ENCODE assay signal across 10 cellular contexts in genomic region chr19:10766681-10767201, GRCh38. TPM values are rescaled to one million over a fixed set of nuclear protein-coding genes. Genes with fewer than 3 reads are reported as not detected.
DNase-seq lines count a peak whose midpoint lies in the region; ATAC-seq, FAIRE-seq and TF ChIP-seq lines count a peak whose summit lies in the region.
"Had no signal": no experiment of that assay in that cellular context is flagged by ENCODE, and none has a peak within 500 bp of the region (broad histone marks: within the 10 kb centered on the region; RNA-seq: fewer than 3 reads in every experiment).

No MANE protein-coding gene starts in this region.

- ATAC-seq in thoracic aorta (ENCODE audit: insufficient number of reproducible peaks, low FRiP score, low read depth), result no peak

- H3K9me3 Mint-ChIP-seq in T-helper 2 cell treated with Interferon-gamma antibody and Interleukin-4, amounts not matched to agents 5 μg/mL and 100 μg/mL, for 36 hours, result no peaks in the 10 kb centered on the region

- peak overlapping the region; percentile 15 for H3K27ac Mint-ChIP-seq in T-helper 2 cell treated with Interferon-gamma antibody and Interleukin-4, amounts not matched to agents 5 μg/mL and 100 μg/mL, for 36 hours

- no peaks in the 10 kb centered on the region for H3K27me3 Mint-ChIP-seq in T-helper 2 cell treated with Interferon-gamma antibody and Interleukin-4, amounts not matched to agents 5 μg/mL and 100 μg/mL, for 36 hours (ENCODE audit: low read depth)

- peaks cover 49% of the 10 kb centered on the region for H3K4me1 Mint-ChIP-seq in T-helper 2 cell treated with Interferon-gamma antibody and Interleukin-4, amounts not matched to agents 5 μg/mL and 100 μg/mL, for 36 hours (ENCODE audit: low read depth)

- H3K9me3 ChIP-seq in keratinocyte (ENCODE audit: control insufficient read depth, low read depth, low read length) (no peaks in the 10 kb centered on the region), thoracic aorta (no peaks in the 10 kb centered on the region)

- H4K20me1 ChIP-seq in keratinocyte (ENCODE audit: control insufficient read depth, extremely low read depth, insufficient read depth, low read length), result no peaks in the 10 kb centered on the region

- peaks cover 5% of the 10 kb centered on the region for H3K9me1 ChIP-seq in keratinocyte (ENCODE audit: control insufficient read depth, extremely low read depth, insufficient read depth, low read length)

- H3K4me1 ChIP-seq in keratinocyte (ENCODE audit: control insufficient read depth, extremely low read depth, insufficient read depth, low read length), result peaks cover 17% of the 10 kb centered on the region
- peaks cover 42 to 69% of the 10 kb centered on the region in 2 donors for H3K4me1 ChIP-seq in thoracic aorta (ENCODE audit: control insufficient read depth in 1 of 2, low read depth in 2 of 2)

- peak; percentile 32 for FAIRE-seq in keratinocyte (lab: Jason Lieb, UNC)

- no peak overlapping the region for H3K4me2 ChIP-seq in keratinocyte (ENCODE audit: control insufficient read depth, extremely low read depth, insufficient read depth, low read depth, low read length)

- peaks cover 32% of the 10 kb centered on the region for H3K36me3 Mint-ChIP-seq in T-helper 2 cell treated with Interferon-gamma antibody and Interleukin-4, amounts not matched to agents 5 μg/mL and 100 μg/mL, for 36 hours (ENCODE audit: low read depth)

- no peak overlapping the region for H2AFZ ChIP-seq in keratinocyte (ENCODE audit: control insufficient read depth, low read length)

- TF ChIP-seq CTCF in keratinocyte (optimal IDR thresholded peaks at IDR 0.05 in 1 of 3, IDR thresholded peaks at IDR 0.05 in 1 of 3, conservative IDR thresholded peaks at IDR 0.05 in 1 of 3; ENCODE audit: extremely low read depth in 1 of 3, insufficient read depth in 2 of 3, low read length in 3 of 3), result no peak
- TF ChIP-seq CTCF in thoracic aorta (IDR thresholded peaks at IDR 0.05), result no peak

- no peak for DNase-seq in T-helper 2 cell treated with Interferon-gamma antibody and Interleukin-4, amounts not matched to agents 5 μg/mL and 100 μg/mL, for 36 hours (ENCODE audit: low spot score)
- no peak for DNase-seq in T-helper 2 cell
- peak in 34 of 58 donors; percentile 17 to 70 (median 49) for DNase-seq in anterior cingulate cortex (lab: John Stamatoyannopoulos, UW)
- DNase-seq in keratinocyte (ENCODE audit: low read depth, low spot score), result no peak
- no peak for DNase-seq in thoracic aorta (ENCODE audit: low spot score)
- no peak for DNase-seq in stimulated activated CD8-positive, alpha-beta memory T cell treated with anti-CD3 and anti-CD28 coated beads, Interleukin-4, amount 100 ng/mL, for 48 hours
- no peak for DNase-seq in activated gamma-delta T cell treated with Interleukin-2 at 50 U/mL for 16 hours
- DNase-seq in stimulated activated CD4-positive, alpha-beta T cell treated with anti-CD3 and anti-CD28 coated beads, Interleukin-2, amount 100 ng/mL, for 24 hours, result no peak
- DNase-seq: MV-4-11 had no signal

- H3K4me3 Mint-ChIP-seq in T-helper 2 cell treated with Interferon-gamma antibody and Interleukin-4, amounts not matched to agents 5 μg/mL and 100 μg/mL, for 36 hours, result no peak overlapping the region

- peaks cover 12 to 15% of the 10 kb centered on the region in 2 experiments for H3K36me3 ChIP-seq in keratinocyte (ENCODE audit: control insufficient read depth in 2 of 2, extremely low read depth in 1 of 2, insufficient read depth in 2 of 2, low read length in 2 of 2)
- H3K36me3 ChIP-seq in thoracic aorta, result no peaks in the 10 kb centered on the region

- dilution Hi-C loops in keratinocyte (cut with MboI; ENCODE audit: extremely low pct_ligation_motif_present, low sequenced_read_pairs), result no loop called here

- H3K27me3 ChIP-seq in keratinocyte (ENCODE audit: control insufficient read depth, extremely low read depth, insufficient read depth, low read length), result no peaks in the 10 kb centered on the region
- no peaks in the 10 kb centered on the region for H3K27me3 ChIP-seq in thoracic aorta (replicated peaks; ENCODE audit: insufficient read depth)

- H3K27ac ChIP-seq in keratinocyte (ENCODE audit: control insufficient read depth, insufficient read depth, low read length) (no peak overlapping the region), thoracic aorta (peak overlapping the region; percentile 45 to 66)
- H3K27ac ChIP-seq: VCaP had no signal

- H3K9ac ChIP-seq in keratinocyte (ENCODE audit: control insufficient read depth, extremely low read depth, insufficient read depth, low read length), result no peak overlapping the region

- H3K4me3 ChIP-seq in keratinocyte (ENCODE audit: control insufficient read depth in 2 of 3, extremely low read depth in 1 of 3, insufficient read depth in 2 of 3, low read depth in 1 of 3, low read length in 3 of 3) (no peak overlapping the region), thoracic aorta (peak overlapping the region; percentile 38)

- peaks cover 41% of the 10 kb centered on the region for H3K79me2 ChIP-seq in keratinocyte (ENCODE audit: control insufficient read depth, insufficient read depth, low read length)

RNA-seq across cellular contexts. Expression of gene DNM2, which starts 48.9 kb away (rescaled TPM):
- polyA plus RNA-seq in keratinocyte, result 60.1 to 71.4 TPM (median 63.5 TPM) in 3 replicates
- 86.4 TPM for polyA plus RNA-seq in keratinocyte (2011; ENCODE audit: low read depth)
- polyA plus RNA-seq in keratinocyte (2011; cell fraction: cytosol; rRNA removed), result 45.7 and 57.6 TPM in 2 replicates
- polyA plus RNA-seq in keratinocyte (2011; cell fraction: nucleus; rRNA removed), result 115 and 147 TPM in 2 replicates
- 83.1 and 89.6 TPM in 2 replicates for polyA plus RNA-seq in keratinocyte (2012; ENCODE audit: low replicate concordance)
- polyA minus RNA-seq in keratinocyte, result 124 to 251 TPM (median 207 TPM) in 3 replicates
- 141 TPM for polyA minus RNA-seq in keratinocyte (2011; cell fraction: cytosol; rRNA and poly(A)+ RNA removed)
- polyA minus RNA-seq in keratinocyte (2011; cell fraction: nucleus; rRNA and poly(A)+ RNA removed), result 112 and 147 TPM in 2 replicates
- 100 to 1,000 TPM; 153 to 195 TPM for total RNA-seq in thoracic aorta

Comparison
In these comparisons a context has a peak if more than half of its experiments do, and no peak if none do; other contexts are left out.
1. DNase-seq: peak in anterior cingulate cortex (34 of 58); none in T-helper 2 cell treated with Interferon-gamma antibody and Interleukin-4, amounts not matched to agents 5 μg/mL and 100 μg/mL, for 36 hours (single experiment), T-helper 2 cell (0 of 5), keratinocyte (single experiment), thoracic aorta (single experiment), stimulated activated CD8-positive, alpha-beta memory T cell treated with anti-CD3 and anti-CD28 coated beads, Interleukin-4, amount 100 ng/mL, for 48 hours (single experiment), activated gamma-delta T cell treated with Interleukin-2 at 50 U/mL for 16 hours (single experiment) and stimulated activated CD4-positive, alpha-beta T cell treated with anti-CD3 and anti-CD28 coated beads, Interleukin-2, amount 100 ng/mL, for 24 hours (0 of 2).